27 cellular contexts compared by ENCODE assay signal in genomic region chr18:78566065-78566464, GRCh38.
"Had no signal": no experiment of that assay in that cellular context is flagged by ENCODE, and none has a peak within 500 bp of the region (broad histone marks: within the 10 kb centered on the region; RNA-seq: fewer than 3 reads in every experiment).

No MANE protein-coding gene starts in this region.

- H3K4me1 ChIP-seq: colonic mucosa, esophagus muscularis mucosa, esophagus squamous epithelium, foreskin keratinocyte, gastrocnemius medialis, gastroesophageal sphincter, heart left ventricle, heart right ventricle had no signal

- H3K9me3 ChIP-seq: colonic mucosa, esophagus squamous epithelium, gastrocnemius medialis had no signal

- H3K36me3 ChIP-seq: colonic mucosa, esophagus muscularis mucosa, esophagus squamous epithelium, gastrocnemius medialis, gastroesophageal sphincter, heart left ventricle, heart right ventricle had no signal

- FAIRE-seq: colon, endometrium, endothelial cell of umbilical vein, frontal cortex had no signal

- H3K27me3 ChIP-seq: colonic mucosa, foreskin keratinocyte, gastrocnemius medialis had no signal

- H3K4me3 ChIP-seq: colonic mucosa, coronary artery, dorsolateral prefrontal cortex, esophagus muscularis mucosa, esophagus squamous epithelium, gastrocnemius medialis, gastroesophageal sphincter, heart left ventricle, heart right ventricle had no signal

- H3K27ac ChIP-seq: colonic mucosa, coronary artery, dorsolateral prefrontal cortex, epithelial cell of prostate, esophagus muscularis mucosa, esophagus squamous epithelium, foreskin keratinocyte, gastrocnemius medialis, gastroesophageal sphincter, heart left ventricle, heart right ventricle had no signal

- ATAC-seq: effector memory CD8-positive, alpha-beta T cell; foreskin keratinocyte; gastrocnemius medialis; gastroesophageal sphincter; heart left ventricle; heart right ventricle had no signal

- DNase-seq: colonic mucosa; cortex of kidney; dermis blood vessel endothelial cell; dorsolateral prefrontal cortex; effector CD4-positive, alpha-beta T cell; effector CD8-positive, alpha-beta T cell; effector memory CD4-positive, alpha-beta T cell; effector memory CD8-positive, alpha-beta T cell; endodermal cell; erythroblast; esophagus squamous epithelium; foreskin fibroblast; foreskin keratinocyte; foreskin melanocyte; gastrocnemius medialis; glutamatergic neuron; head of caudate nucleus; heart left ventricle; heart right ventricle had no signal
